In the genomic region with DNA sequence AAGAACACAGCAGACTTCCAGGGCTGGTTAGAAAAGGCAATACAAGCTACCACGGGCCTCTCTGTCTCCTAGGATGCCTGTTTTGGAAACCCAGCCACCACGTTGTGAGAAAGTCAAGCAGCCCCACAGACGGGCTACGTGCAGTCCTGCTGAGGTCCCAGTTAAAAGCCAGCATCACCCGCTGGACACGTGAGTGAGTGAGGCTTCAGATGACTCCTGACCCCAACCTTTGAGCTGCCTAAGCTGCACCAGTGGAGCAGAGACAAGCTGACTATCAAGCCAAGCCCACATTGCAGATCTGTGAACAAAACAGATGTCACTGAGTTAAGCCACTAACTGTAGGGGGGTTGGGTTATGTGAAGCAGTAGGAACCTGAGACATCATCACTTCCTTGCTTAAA, we compare ENCODE assay signal across 29 cellular contexts.
"Had no signal": no experiment of that assay in that cellular context is flagged by ENCODE, and none has a peak within 500 bp of the region (broad histone marks: within the 10 kb centered on the region; RNA-seq: fewer than 3 reads in every experiment).

No MANE protein-coding gene starts in this region.

- H3K27me3 ChIP-seq: ascending aorta, cardiac muscle cell, colonic mucosa, gastroesophageal sphincter, neutrophil, upper lobe of left lung had no signal

- ATAC-seq: activated CD4-positive, CD25-positive, alpha-beta regulatory T cell treated with anti-CD3 and anti-CD28 coated beads, Interleukin-2, amount 50 U/mL, for 24 hours; gastroesophageal sphincter; left colon; lower lobe of right lung; naive thymus-derived CD8-positive, alpha-beta T cell; sciatic nerve; stimulated activated naive CD8-positive, alpha-beta T cell treated with anti-CD3 and anti-CD28 coated beads, Interleukin-15, amount 100 ng/mL, for 72 hours had no signal

- H3K36me3 ChIP-seq: adrenal gland, ascending aorta, cardiac muscle cell, colonic mucosa, gastroesophageal sphincter, lower lobe of right lung, neutrophil, upper lobe of left lung had no signal

- H3K27ac ChIP-seq: adrenal gland, ascending aorta, cardiac muscle cell, colonic mucosa, gastroesophageal sphincter, lower lobe of right lung, neutrophil, skin epidermis, upper lobe of left lung had no signal

- H3K4me3 ChIP-seq: adrenal gland, ascending aorta, cardiac muscle cell, colonic mucosa, gastroesophageal sphincter, lower lobe of right lung, skin epidermis, upper lobe of left lung had no signal

- H3K4me1 ChIP-seq: adrenal gland, ascending aorta, colonic mucosa, lower lobe of right lung, upper lobe of left lung had no signal

- H3K9me3 ChIP-seq: adrenal gland, ascending aorta, colonic mucosa, gastroesophageal sphincter, lower lobe of right lung, neutrophil, upper lobe of left lung had no signal

- DNase-seq: activated CD4-positive, alpha-beta T cell treated with anti-CD3 and anti-CD28 coated beads for 48 hours; activated CD4-positive, alpha-beta T cell treated with anti-CD3 and anti-CD28 coated beads, Interleukin-2, amount 50 U/mL, for 48 hours; activated CD8-positive, alpha-beta memory T cell treated with anti-CD3 and anti-CD28 coated beads for 24 hours; activated effector memory CD4-positive, alpha-beta T cell treated with anti-CD3 and anti-CD28 coated beads, Interleukin-2, amount 50 U/mL, for 16 hours; activated naive CD4-positive, alpha-beta T cell treated with anti-CD3 and anti-CD28 coated beads for 36 hours; activated naive CD8-positive, alpha-beta T cell treated with anti-CD3 and anti-CD28 coated beads for 36 hours; adrenal gland; cerebellar nuclear complex; colonic mucosa; effector CD8-positive, alpha-beta T cell; hypothalamus; immature natural killer cell; kidney; left colon; lower lobe of right lung; mesenchymal stem cell; naive thymus-derived CD8-positive, alpha-beta T cell; stimulated activated CD4-positive, alpha-beta T cell treated with anti-CD3 and anti-CD28 coated beads, Interleukin-12 subunit alpha, Interleukin-12 subunit beta, amount 100 ng/mL, for 4 hours; stimulated activated CD4-positive, alpha-beta T cell treated with anti-CD3 and anti-CD28 coated beads, Interleukin-4, amount 100 ng/mL, for 1 hour; stimulated activated naive CD8-positive, alpha-beta T cell treated with anti-CD3 and anti-CD28 coated beads, Interleukin-15, amount 100 ng/mL, for 72 hours; substantia nigra; upper lobe of left lung had no signal
